ENCODE assay signal across 1 cellular context in genomic region chr10:101005361-101005760, GRCh38.
A peak's percentile ranks its signal among the peaks of the same experiment; 100 is the strongest.
TF ChIP-seq lines count a peak whose summit lies in the region.

No MANE protein-coding gene starts in this region.

TF ChIP-seq in HEK293, 187 proteins besides CTCF, POLR2A, EP300 and RAD21:
- no peak for TF ChIP-seq ZNF544 (tag by site-specific recombination; IDR thresholded peaks at IDR 0.05)
- peak; percentile 27; the same call in 1 of the 2 replicates for TF ChIP-seq ZBTB44 (tag by site-specific recombination; IDR thresholded peaks at IDR 0.05)
TF ChIP-seq in HEK293: peak in this region for 1.
